In genomic region chr2:231412616-231412963, GRCh38 we compare ENCODE assay signal across 8 cellular contexts. TPM values are rescaled to one million over a fixed set of nuclear protein-coding genes. Genes with fewer than 3 reads are reported as not detected.
DNase-seq lines count a peak whose midpoint lies in the region; ATAC-seq, FAIRE-seq and TF ChIP-seq lines count a peak whose summit lies in the region.

No MANE protein-coding gene starts in this region.

- H4K20me1 ChIP-seq in Karpas-422 (ENCODE audit: insufficient read depth, low read depth, low read length): no peaks in the 10 kb centered on the region

- no peak for FAIRE-seq in pancreas (lab: Jason Lieb, UNC)

- peak overlapping the region; percentile 67 for H3K4me2 ChIP-seq in Karpas-422 (ENCODE audit: low read depth, low read length, poor library complexity, severe bottlenecking)

- H3K9ac ChIP-seq in Karpas-422 (ENCODE audit: low read length): 0 out of 2 replicates have a peak overlapping the region, but pooled peaks have one; percentile 57

- no peak overlapping the region for H3K27ac ChIP-seq in Karpas-422 (ENCODE audit: low read length)
- peak overlapping the region in 1 of 4 donors; percentile 12 for H3K27ac ChIP-seq in esophagus muscularis mucosa (replicated peaks in 1 of 4)
- H3K27ac ChIP-seq in pancreas: peak overlapping the region; percentile 62 to 94 (median 87)

- H3K4me3 Mint-ChIP-seq in Calu3 (ENCODE audit: low read depth, unreplicated experiment): peak overlapping the region; percentile 66

- H3K27me3 Mint-ChIP-seq in Calu3 (ENCODE audit: unreplicated experiment): no peaks in the 10 kb centered on the region

- H3K36me3 ChIP-seq in Karpas-422 (ENCODE audit: insufficient read depth, low read length) (no peaks in the 10 kb centered on the region), esophagus muscularis mucosa (no peaks in the 10 kb centered on the region), pancreas (no peaks in the 10 kb centered on the region)

- H3K4me3 ChIP-seq in Karpas-422 (ENCODE audit: low read length) (no peak overlapping the region; the same call in 1 of the 2 replicates), esophagus muscularis mucosa (peak overlapping the region; percentile 62 to 80 (median 64)), pancreas (peak overlapping the region in 3 of 4 donors; percentile 39 to 67 (median 43))

- H3K4me1 Mint-ChIP-seq in Calu3 (ENCODE audit: low read depth, unreplicated experiment): peaks cover 17% of the 10 kb centered on the region

- TF ChIP-seq POLR2A in esophagus muscularis mucosa (IDR thresholded peaks at IDR 0.05; ENCODE audit: low read depth): no peak

- peaks cover 22% of the 10 kb centered on the region for H3K36me3 Mint-ChIP-seq in Calu3 (ENCODE audit: insufficient read depth, unreplicated experiment)

- H2AFZ ChIP-seq in Karpas-422 (ENCODE audit: low read length): no peak overlapping the region

- H3K9me3 Mint-ChIP-seq in Calu3 (ENCODE audit: low read depth, unreplicated experiment): peaks cover 6% of the 10 kb centered on the region

- no TSS peak for BruUV-seq in Calu3 (replicated peaks; lab: Mats Ljungman, UMichigan)

- no peaks in the 10 kb centered on the region for H3K9me2 ChIP-seq in Karpas-422 (replicated peaks; ENCODE audit: insufficient read depth, low read length)

- H3K4me1 ChIP-seq in Karpas-422 (ENCODE audit: low read length) (peaks cover 14% of the 10 kb centered on the region), esophagus muscularis mucosa (peaks cover 10 to 17% (median 15%) of the 10 kb centered on the region in 4 donors), pancreas (peaks cover 0 to 13% (median 9%) of the 10 kb centered on the region in 3 donors)

- intact Hi-C loops in Calu3 (cut with micrococcal nuclease; ENCODE audit: unreplicated experiment) (loop anchor here (2.0 to 10.0 kb wide), 3 partner anchors 116 to 568 kb away; no protein-coding TSS in a partner anchor), esophagus muscularis mucosa (cut with DNase I) (loop anchor here (5.0 to 10.0 kb wide), 3 partner anchors 118 to 305 kb away; no protein-coding TSS in a partner anchor), pancreas (cut with DNase I) (loop anchor here in 2 of 3 donors (5.0 to 10.0 kb wide), 3 partner anchors 120 to 188 kb away; no protein-coding TSS in a partner anchor)

- ATAC-seq in pancreas (peak in 2 of 4 donors; percentile 1 to 3), GM21515 (IDR thresholded peaks at IDR 0.05; ENCODE audit: unreplicated experiment) (no peak), HG03439 (IDR thresholded peaks at IDR 0.05; ENCODE audit: unreplicated experiment) (no peak)

- no peak overlapping the region for H3K27ac Mint-ChIP-seq in Calu3 (ENCODE audit: unreplicated experiment)

- DNase-seq in Calu3 (no peak), Karpas-422 (no peak), esophagus muscularis mucosa (ENCODE audit: extremely low spot score) (no peak), pancreas (no peak), NCI-H1436 (lab: John Stamatoyannopoulos, UW) (no peak), nucleus accumbens (lab: John Stamatoyannopoulos, UW) (no peak)

- TF ChIP-seq CTCF in Calu3 (IDR thresholded peaks at IDR 0.05; ENCODE audit: unreplicated experiment) (no peak), esophagus muscularis mucosa (IDR thresholded peaks at IDR 0.05) (no peak), pancreas (IDR thresholded peaks at IDR 0.05) (no peak)

- CTCF ChIA-PET in Calu3 (lab: Charles Lee): interaction anchor here (0.7 to 2.0 kb wide), 6 partner anchors 16 to 309 kb away, joined by 3 to 8 read pairs (median 5); partner anchors contain the start of gene NCL

- H3K9me3 ChIP-seq in Karpas-422 (ENCODE audit: low read length) (peaks cover 11% of the 10 kb centered on the region; the same call in 1 of the 2 replicates), esophagus muscularis mucosa (peaks cover 0 to 5% (median 2%) of the 10 kb centered on the region in 4 donors), pancreas (no peaks in the 10 kb centered on the region)

- H3K79me2 ChIP-seq in Karpas-422 (ENCODE audit: low read length): no peaks in the 10 kb centered on the region

- H3K27me3 ChIP-seq in Karpas-422 (ENCODE audit: low read length) (no peaks in the 10 kb centered on the region; the same call in 1 of the 2 replicates), esophagus muscularis mucosa (no peaks in the 10 kb centered on the region), pancreas (no peaks in the 10 kb centered on the region)

- no peak for TF ChIP-seq EP300 in esophagus muscularis mucosa (IDR thresholded peaks at IDR 0.05)

- WGBS in esophagus muscularis mucosa: 39% methylated on average over 8 of the region's 9 CpGs
- 29 to 36% methylated on average over 9 of the region's 9 CpGs for WGBS in pancreas, 2 donors

RNA-seq across cellular contexts. Expression of gene B3GNT7, which starts 17.1 kb away (rescaled TPM):
- total RNA-seq in Calu3 (2022): 8.9 and 14.4 TPM in 2 replicates
- total RNA-seq in Karpas-422 (2014; rRNA removed; shearing (Covaris generic); ENCODE audit: low replicate concordance): 2.8 and 4.7 TPM in 2 replicates
- 1 to 10 TPM; 3.7 to 7.0 (median 4.5) TPM for total RNA-seq in esophagus muscularis mucosa
- 10 to 100 TPM in 5 of 6 donors, 1 to 10 TPM in 1; 9.9 to 34.5 (median 15.2) TPM for total RNA-seq in pancreas
- polyA plus RNA-seq in pancreas: 1 to 10 TPM; 5.6 to 8.4 TPM

RNA-seq across cellular contexts. Expression of gene NCL, which starts 51.7 kb away (rescaled TPM):
- 694 and 719 TPM in 2 replicates for total RNA-seq in Calu3 (2022)
- total RNA-seq in Karpas-422 (2014; rRNA removed; shearing (Covaris generic); ENCODE audit: low replicate concordance): 200 and 291 TPM in 2 replicates
- 100 to 1,000 TPM; 120 to 238 (median 161) TPM for total RNA-seq in esophagus muscularis mucosa
- 100 to 1,000 TPM; 214 to 364 (median 227) TPM for total RNA-seq in pancreas
- 100 to 1,000 TPM in 1 of 2 donors, 10 to 100 TPM in 1; 69.9 to 117 TPM for polyA plus RNA-seq in pancreas
